8 cellular contexts compared by ENCODE assay signal in the genomic region with DNA sequence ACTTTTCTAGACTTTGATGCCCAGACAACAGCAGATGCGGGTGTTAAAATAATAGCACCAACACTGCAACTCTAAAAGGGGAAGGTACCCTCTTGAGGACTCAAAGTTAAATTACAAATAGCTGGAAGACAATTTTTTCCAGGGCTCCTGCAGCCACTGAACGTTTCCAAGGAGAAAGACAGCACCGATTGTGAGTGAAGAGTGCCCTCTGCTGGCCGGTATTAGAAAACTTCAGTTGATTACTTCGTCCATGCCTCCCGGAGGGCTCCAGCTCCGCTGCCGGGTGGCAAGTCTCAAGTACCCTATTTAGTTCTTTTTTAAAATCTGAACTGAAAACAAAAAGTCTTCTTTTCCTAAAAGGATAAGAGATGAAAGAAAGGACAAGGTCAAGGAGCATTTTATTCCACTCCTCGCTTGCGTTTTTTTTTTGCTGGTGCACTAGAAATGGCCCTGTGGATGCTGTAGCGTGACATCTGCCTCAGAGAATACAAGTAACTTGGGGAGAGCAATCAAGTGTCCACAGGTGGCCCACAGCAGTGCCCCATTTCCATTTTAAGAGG.
A peak's percentile ranks its signal among the peaks of the same experiment; 100 is the strongest.
DNase-seq lines count a peak whose midpoint lies in the region; ATAC-seq, FAIRE-seq and TF ChIP-seq lines count a peak whose summit lies in the region.

No MANE protein-coding gene starts in this region.

- in situ Hi-C loops in HAP-1 (cut with MboI; ENCODE audit: low sequenced_read_pairs) (no loop called here), HepG2 (cut with HindIII; ENCODE audit: extremely low pct_ligation_motif_present, low pct_unique_long_range_greater_than_20kb) (loop anchor here (5.0 kb wide), 2 partner anchors 192 to 287 kb away; no protein-coding TSS in a partner anchor)

- H3K4me2 ChIP-seq in HepG2 (ENCODE audit: low read depth, low read length): peak overlapping the region; percentile 86

- ATAC-seq in HepG2 (peak; percentile 61), HG03460 (IDR thresholded peaks at IDR 0.05; ENCODE audit: unreplicated experiment) (no peak)

- no peak for TF ChIP-seq POLR2A in HepG2 (IDR thresholded peaks at IDR 0.05; ENCODE audit: insufficient read depth in 1 of 2, low read depth in 2 of 2, low read length in 2 of 2)

- no peak overlapping the region for H2AFZ ChIP-seq in HepG2 (ENCODE audit: low read length)

- peak; percentile 55 for FAIRE-seq in HepG2 (lab: Jason Lieb, UNC)

- H3K36me3 ChIP-seq in HAP-1 (replicated peaks) (no peaks in the 10 kb centered on the region), colonic mucosa (no peaks in the 10 kb centered on the region), HepG2 (replicated peaks in 1 of 2; ENCODE audit: control insufficient read depth in 1 of 2, insufficient read depth in 2 of 2, low read length in 2 of 2) (no peaks in the 10 kb centered on the region)

- TF ChIP-seq CTCF in AG10803 (conservative IDR thresholded peaks at IDR 0.05; ENCODE audit: low read length) (peak; percentile 81), colonic mucosa (IDR thresholded peaks at IDR 0.05) (peak; percentile 66), HepG2 (CRISPR knock-in tag; IDR thresholded peaks at IDR 0.05) (peak; percentile 86)

- H4K20me1 ChIP-seq in HepG2 (ENCODE audit: insufficient read depth, low read length): peaks cover 3% of the 10 kb centered on the region; the same call in 1 of the 2 replicates

- H3K9me3 ChIP-seq in HAP-1 (no peaks in the 10 kb centered on the region), colonic mucosa (no peaks in the 10 kb centered on the region), HepG2 (ENCODE audit: low read length) (no peaks in the 10 kb centered on the region)

- no peak overlapping the region for H3K27ac ChIP-seq in colonic mucosa
- H3K27ac ChIP-seq in HepG2 (ENCODE audit: extremely low read length, insufficient read depth, low read length): peak overlapping the region; percentile 76

- no peaks in the 10 kb centered on the region for H3K27me3 ChIP-seq in HAP-1 (ENCODE audit: low read depth)
- H3K27me3 ChIP-seq in colonic mucosa: no peaks in the 10 kb centered on the region
- no peaks in the 10 kb centered on the region for H3K27me3 ChIP-seq in HepG2 (ENCODE audit: control insufficient read depth in 1 of 2, insufficient read depth in 2 of 2, low read length in 2 of 2)

- no peaks in the 10 kb centered on the region for H3K4me1 ChIP-seq in HAP-1
- H3K4me1 ChIP-seq in colonic mucosa: peaks cover 5% of the 10 kb centered on the region
- peaks cover 65% of the 10 kb centered on the region for H3K4me1 ChIP-seq in HepG2 (ENCODE audit: insufficient read depth, low read length)

- CTCF ChIA-PET in HepG2 (lab: Yijun Ruan, JAX; ENCODE audit: low intra/inter-chr PET ratio, low total read pairs): interaction anchor here (1.6 to 3.5 kb wide), 2 partner anchors 133 to 286 kb away, joined by 9 to 24 read pairs; no protein-coding TSS in a partner anchor

- peak; percentile 73 for DNase-seq in AG10803 (ENCODE audit: low read depth)
- peak; percentile 70 to 83 for DNase-seq in HAP-1 (ENCODE audit: low spot score in 2 of 2)
- peak; percentile 90 to 99 for DNase-seq in NCI-H524 (lab: John Stamatoyannopoulos, UW)
- DNase-seq in activated CD4-positive, alpha-beta T cell treated with anti-CD3 and anti-CD28 coated beads for 48 hours: peak; percentile 79
- peak; percentile 85 for DNase-seq in colonic mucosa
- DNase-seq in HepG2 (ENCODE audit: low spot score): peak; percentile 73
- DNase-seq in stimulated activated CD4-positive, alpha-beta T cell treated with anti-CD3 and anti-CD28 coated beads, Interleukin-4, amount 100 ng/mL, for 48 hours (ENCODE audit: low read depth in 2 of 2): peak; percentile 58 to 67

- TF ChIP-seq EP300 in HepG2 (IDR thresholded peaks at IDR 0.05; ENCODE audit: low read depth in 2 of 2, low read length in 2 of 2) (no peak), HepG2 (CRISPR knock-in tag; IDR thresholded peaks at IDR 0.05; ENCODE audit: borderline replicate concordance) (no peak)

- intact Hi-C loops in colonic mucosa (cut with DNase I) (loop anchor here (2.0 to 5.0 kb wide), 2 partner anchors 182 to 286 kb away; no protein-coding TSS in a partner anchor), HepG2 (cut with micrococcal nuclease; ENCODE audit: unreplicated experiment) (loop anchor here (1.0 to 5.0 kb wide), 5 partner anchors 133 to 287 kb away; no protein-coding TSS in a partner anchor)

- peak; percentile 82 for TF ChIP-seq RAD21 in HepG2 (CRISPR knock-in tag; IDR thresholded peaks at IDR 0.05)

- WGBS in HepG2 (ENCODE audit: low lambda C conversion rate): 2% methylated on average over 11 of the region's 11 CpGs

- H3K79me2 ChIP-seq in HepG2 (ENCODE audit: insufficient read depth, low read length): no peaks in the 10 kb centered on the region

- H3K4me3 ChIP-seq in AG10803 (ENCODE audit: low read length) (no peak overlapping the region), HAP-1 (no peak overlapping the region), colonic mucosa (no peak overlapping the region), HepG2 (replicated peaks in 1 of 3; ENCODE audit: insufficient read depth in 1 of 3, low read depth in 2 of 3, low read length in 3 of 3) (peak overlapping the region; percentile 1 to 68 (median 24); a peak in 5 of 6 replicates)

- BruUV-seq in HepG2 (replicated peaks; lab: Mats Ljungman, UMichigan): no TSS peak

- POLR2A ChIA-PET in HepG2 (lab: Yijun Ruan, JAX): interaction anchor here (0.6 to 3.6 kb wide), 11 partner anchors 35 to 307 kb away, joined by 3 to 29 read pairs (median 7); a partner anchor contains a TSS

- H3K9ac ChIP-seq in colonic mucosa (ENCODE audit: low read depth in 2 of 2, low read length in 2 of 2) (no peak overlapping the region), HepG2 (ENCODE audit: insufficient read depth, low read depth, low read length) (peak overlapping the region; percentile 40)

TF ChIP-seq in HepG2, 621 proteins besides CTCF, POLR2A, EP300 and RAD21 (continues in another document):
- TF ChIP-seq, protein P1, sequence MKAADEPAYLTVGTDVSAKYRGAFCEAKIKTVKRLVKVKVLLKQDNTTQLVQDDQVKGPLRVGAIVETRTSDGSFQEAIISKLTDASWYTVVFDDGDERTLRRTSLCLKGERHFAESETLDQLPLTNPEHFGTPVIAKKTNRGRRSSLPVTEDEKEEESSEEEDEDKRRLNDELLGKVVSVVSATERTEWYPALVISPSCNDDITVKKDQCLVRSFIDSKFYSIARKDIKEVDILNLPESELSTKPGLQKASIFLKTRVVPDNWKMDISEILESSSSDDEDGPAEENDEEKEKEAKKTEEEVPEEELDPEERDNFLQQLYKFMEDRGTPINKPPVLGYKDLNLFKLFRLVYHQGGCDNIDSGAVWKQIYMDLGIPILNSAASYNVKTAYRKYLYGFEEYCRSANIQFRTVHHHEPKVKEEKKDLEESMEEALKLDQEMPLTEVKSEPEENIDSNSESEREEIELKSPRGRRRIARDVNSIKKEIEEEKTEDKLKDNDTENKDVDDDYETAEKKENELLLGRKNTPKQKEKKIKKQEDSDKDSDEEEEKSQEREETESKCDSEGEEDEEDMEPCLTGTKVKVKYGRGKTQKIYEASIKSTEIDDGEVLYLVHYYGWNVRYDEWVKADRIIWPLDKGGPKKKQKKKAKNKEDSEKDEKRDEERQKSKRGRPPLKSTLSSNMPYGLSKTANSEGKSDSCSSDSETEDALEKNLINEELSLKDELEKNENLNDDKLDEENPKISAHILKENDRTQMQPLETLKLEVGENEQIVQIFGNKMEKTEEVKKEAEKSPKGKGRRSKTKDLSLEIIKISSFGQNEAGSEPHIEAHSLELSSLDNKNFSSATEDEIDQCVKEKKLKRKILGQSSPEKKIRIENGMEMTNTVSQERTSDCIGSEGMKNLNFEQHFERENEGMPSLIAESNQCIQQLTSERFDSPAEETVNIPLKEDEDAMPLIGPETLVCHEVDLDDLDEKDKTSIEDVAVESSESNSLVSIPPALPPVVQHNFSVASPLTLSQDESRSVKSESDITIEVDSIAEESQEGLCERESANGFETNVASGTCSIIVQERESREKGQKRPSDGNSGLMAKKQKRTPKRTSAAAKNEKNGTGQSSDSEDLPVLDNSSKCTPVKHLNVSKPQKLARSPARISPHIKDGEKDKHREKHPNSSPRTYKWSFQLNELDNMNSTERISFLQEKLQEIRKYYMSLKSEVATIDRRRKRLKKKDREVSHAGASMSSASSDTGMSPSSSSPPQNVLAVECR (CRISPR knock-in tag; IDR thresholded peaks at IDR 0.05; ENCODE audit: borderline replicate concordance): 0 out of 2 replicates have a peak, but pooled peaks have one; percentile 7
- TF ChIP-seq ZBTB7B (CRISPR knock-in tag; IDR thresholded peaks at IDR 0.05) (0 out of 2 replicates have a peak, but pooled peaks have one; percentile 15), ZNF605 (CRISPR knock-in tag; IDR thresholded peaks at IDR 0.05) (no peak), TEAD3 (CRISPR knock-in tag; optimal IDR thresholded peaks at IDR 0.05; ENCODE audit: borderline replicate concordance) (peak; percentile 77)
- TF ChIP-seq, protein P2, sequence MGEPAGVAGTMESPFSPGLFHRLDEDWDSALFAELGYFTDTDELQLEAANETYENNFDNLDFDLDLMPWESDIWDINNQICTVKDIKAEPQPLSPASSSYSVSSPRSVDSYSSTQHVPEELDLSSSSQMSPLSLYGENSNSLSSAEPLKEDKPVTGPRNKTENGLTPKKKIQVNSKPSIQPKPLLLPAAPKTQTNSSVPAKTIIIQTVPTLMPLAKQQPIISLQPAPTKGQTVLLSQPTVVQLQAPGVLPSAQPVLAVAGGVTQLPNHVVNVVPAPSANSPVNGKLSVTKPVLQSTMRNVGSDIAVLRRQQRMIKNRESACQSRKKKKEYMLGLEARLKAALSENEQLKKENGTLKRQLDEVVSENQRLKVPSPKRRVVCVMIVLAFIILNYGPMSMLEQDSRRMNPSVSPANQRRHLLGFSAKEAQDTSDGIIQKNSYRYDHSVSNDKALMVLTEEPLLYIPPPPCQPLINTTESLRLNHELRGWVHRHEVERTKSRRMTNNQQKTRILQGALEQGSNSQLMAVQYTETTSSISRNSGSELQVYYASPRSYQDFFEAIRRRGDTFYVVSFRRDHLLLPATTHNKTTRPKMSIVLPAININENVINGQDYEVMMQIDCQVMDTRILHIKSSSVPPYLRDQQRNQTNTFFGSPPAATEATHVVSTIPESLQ (CRISPR knock-in tag; conservative IDR thresholded peaks at IDR 0.05): 0 out of 2 replicates have a peak, but pooled peaks have one; percentile 18

Comparison
In these comparisons a context has a peak if more than half of its experiments do, and no peak if none do; other contexts are left out.
1. H3K4me3 ChIP-seq: peak in HepG2 (3 of 3); none in AG10803 (single experiment), HAP-1 (single experiment) and colonic mucosa (single experiment).
2. Peak in every context shown above with its lines, with median percentiles within 50 percentile points of each other: DNase-seq and CTCF ChIP-seq.